1 cellular context compared by ENCODE assay signal in genomic region chr20:62923669-62924566, GRCh38.
TF ChIP-seq lines count a peak whose summit lies in the region.

No MANE protein-coding gene starts in this region.

TF ChIP-seq in HepG2, 621 proteins besides CTCF, POLR2A, EP300 and RAD21 (continued from another document and continues in another):
- TF ChIP-seq ZNF512B (CRISPR knock-in tag; IDR thresholded peaks at IDR 0.05; ENCODE audit: borderline replicate concordance) (no peak; the same call in 1 of the 2 replicates), CHD2 (IDR thresholded peaks at IDR 0.05; ENCODE audit: low read depth, low read length) (no peak), TFAP4 (IDR thresholded peaks at IDR 0.05; ENCODE audit: borderline replicate concordance, low read depth) (peak; percentile 64; the same call in 1 of the 2 replicates), THRA (CRISPR knock-in tag; IDR thresholded peaks at IDR 0.05; ENCODE audit: borderline replicate concordance) (peak; percentile 59; the same call in 1 of the 2 replicates), SP140L (CRISPR knock-in tag; IDR thresholded peaks at IDR 0.05; ENCODE audit: borderline replicate concordance) (no peak; the same call in 1 of the 2 replicates), E2F5 (CRISPR knock-in tag; conservative IDR thresholded peaks at IDR 0.05) (no peak), ZBTB14 (CRISPR knock-in tag; IDR thresholded peaks at IDR 0.05) (no peak), ZNF660 (CRISPR knock-in tag; IDR thresholded peaks at IDR 0.05; ENCODE audit: borderline replicate concordance, low read depth) (no peak), SMC3 (IDR thresholded peaks at IDR 0.05; ENCODE audit: low read length) (no peak), ZFP36L2 (CRISPR knock-in tag; IDR thresholded peaks at IDR 0.05) (no peak), XRCC5 (optimal IDR thresholded peaks at IDR 0.05; ENCODE audit: low read length) (no peak), PHF5A (CRISPR knock-in tag; IDR thresholded peaks at IDR 0.05; ENCODE audit: low read depth, unreplicated experiment) (no peak), KAT2B (IDR thresholded peaks at IDR 0.05; ENCODE audit: borderline replicate concordance, low read depth, low read length) (no peak), THAP7 (CRISPR knock-in tag; IDR thresholded peaks at IDR 0.05) (no peak), ELF4 (CRISPR knock-in tag; IDR thresholded peaks at IDR 0.05; ENCODE audit: borderline replicate concordance) (0 out of 2 replicates have a peak, but pooled peaks have one; percentile 5), KLF11 (CRISPR knock-in tag; IDR thresholded peaks at IDR 0.05) (0 out of 2 replicates have a peak, but pooled peaks have one; percentile 36), MXI1 (IDR thresholded peaks at IDR 0.05; ENCODE audit: borderline replicate concordance, low read depth, low read length) (no peak; the same call in 2 of the 3 replicates), RNF2 (conservative IDR thresholded peaks at IDR 0.05; ENCODE audit: low read depth) (no peak), GABPB1 (CRISPR knock-in tag; IDR thresholded peaks at IDR 0.05) (no peak; the same call in 1 of the 2 replicates), ZNF577 (CRISPR knock-in tag; IDR thresholded peaks at IDR 0.05; ENCODE audit: borderline replicate concordance, low read depth) (no peak), ZNF143 (CRISPR knock-in tag; IDR thresholded peaks at IDR 0.05) (no peak), ZC3H4 (CRISPR knock-in tag; IDR thresholded peaks at IDR 0.05; ENCODE audit: borderline replicate concordance) (no peak), ISX (CRISPR knock-in tag; conservative IDR thresholded peaks at IDR 0.05) (no peak), MZF1 (CRISPR knock-in tag; IDR thresholded peaks at IDR 0.05; ENCODE audit: borderline replicate concordance) (no peak), ZNF839 (CRISPR knock-in tag; IDR thresholded peaks at IDR 0.05; ENCODE audit: borderline replicate concordance) (no peak), ZNF430 (CRISPR knock-in tag; IDR thresholded peaks at IDR 0.05) (no peak), FOXM1 (CRISPR knock-in tag; IDR thresholded peaks at IDR 0.05) (no peak), ZNF121 (CRISPR knock-in tag; IDR thresholded peaks at IDR 0.05) (no peak), ZNF883 (CRISPR knock-in tag; IDR thresholded peaks at IDR 0.05; ENCODE audit: not compliant biosample characterization) (no peak), EZH2 (conservative IDR thresholded peaks at IDR 0.05; ENCODE audit: low read depth, low read length) (no peak), ZNF629 (CRISPR knock-in tag; conservative IDR thresholded peaks at IDR 0.05) (peak; percentile 46; the same call in 1 of the 2 replicates), ZNF615 (CRISPR knock-in tag; IDR thresholded peaks at IDR 0.05; ENCODE audit: borderline replicate concordance) (no peak), SP5 (CRISPR knock-in tag; IDR thresholded peaks at IDR 0.05; ENCODE audit: borderline replicate concordance, low read depth) (0 out of 2 replicates have a peak, but pooled peaks have one; percentile 12), HDAC1 (CRISPR knock-in tag; IDR thresholded peaks at IDR 0.05) (no peak; the same call in 1 of the 2 replicates), SIX1 (CRISPR knock-in tag; IDR thresholded peaks at IDR 0.05; ENCODE audit: borderline replicate concordance) (peak; percentile 78; the same call in 1 of the 2 replicates), TMF1 (CRISPR knock-in tag; IDR thresholded peaks at IDR 0.05; ENCODE audit: low read depth) (no peak; the same call in 1 of the 2 replicates), KLF6 (CRISPR knock-in tag; IDR thresholded peaks at IDR 0.05) (peak; percentile 72; the same call in 1 of the 2 replicates), RCOR2 (CRISPR knock-in tag; IDR thresholded peaks at IDR 0.05) (peak; percentile 81), TGIF2 (CRISPR knock-in tag; IDR thresholded peaks at IDR 0.05) (0 out of 2 replicates have a peak, but pooled peaks have one; percentile 4), MBD4 (IDR thresholded peaks at IDR 0.05; ENCODE audit: borderline replicate concordance, low read length) (no peak), REXO4 (CRISPR knock-in tag; IDR thresholded peaks at IDR 0.05; ENCODE audit: borderline replicate concordance) (no peak), TERF1 (CRISPR knock-in tag; IDR thresholded peaks at IDR 0.05) (no peak), MED8 (CRISPR knock-in tag; IDR thresholded peaks at IDR 0.05; ENCODE audit: insufficient replicate concordance) (no peak), SETDB1 (CRISPR knock-in tag; IDR thresholded peaks at IDR 0.05; ENCODE audit: borderline replicate concordance) (no peak), PCBP1 (IDR thresholded peaks at IDR 0.05; ENCODE audit: borderline replicate concordance, low read depth, low read length) (no peak), JUND (CRISPR knock-in tag; IDR thresholded peaks at IDR 0.05) (no peak), CBFB (CRISPR knock-in tag; IDR thresholded peaks at IDR 0.05) (no peak)
- TF ChIP-seq, protein P1, sequence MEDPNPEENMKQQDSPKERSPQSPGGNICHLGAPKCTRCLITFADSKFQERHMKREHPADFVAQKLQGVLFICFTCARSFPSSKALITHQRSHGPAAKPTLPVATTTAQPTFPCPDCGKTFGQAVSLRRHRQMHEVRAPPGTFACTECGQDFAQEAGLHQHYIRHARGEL (CRISPR knock-in tag; IDR thresholded peaks at IDR 0.05) = no peak
- TF ChIP-seq, protein P2, sequence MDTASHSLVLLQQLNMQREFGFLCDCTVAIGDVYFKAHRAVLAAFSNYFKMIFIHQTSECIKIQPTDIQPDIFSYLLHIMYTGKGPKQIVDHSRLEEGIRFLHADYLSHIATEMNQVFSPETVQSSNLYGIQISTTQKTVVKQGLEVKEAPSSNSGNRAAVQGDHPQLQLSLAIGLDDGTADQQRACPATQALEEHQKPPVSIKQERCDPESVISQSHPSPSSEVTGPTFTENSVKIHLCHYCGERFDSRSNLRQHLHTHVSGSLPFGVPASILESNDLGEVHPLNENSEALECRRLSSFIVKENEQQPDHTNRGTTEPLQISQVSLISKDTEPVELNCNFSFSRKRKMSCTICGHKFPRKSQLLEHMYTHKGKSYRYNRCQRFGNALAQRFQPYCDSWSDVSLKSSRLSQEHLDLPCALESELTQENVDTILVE (CRISPR knock-in tag; IDR thresholded peaks at IDR 0.05) = no peak
- TF ChIP-seq, protein P3, sequence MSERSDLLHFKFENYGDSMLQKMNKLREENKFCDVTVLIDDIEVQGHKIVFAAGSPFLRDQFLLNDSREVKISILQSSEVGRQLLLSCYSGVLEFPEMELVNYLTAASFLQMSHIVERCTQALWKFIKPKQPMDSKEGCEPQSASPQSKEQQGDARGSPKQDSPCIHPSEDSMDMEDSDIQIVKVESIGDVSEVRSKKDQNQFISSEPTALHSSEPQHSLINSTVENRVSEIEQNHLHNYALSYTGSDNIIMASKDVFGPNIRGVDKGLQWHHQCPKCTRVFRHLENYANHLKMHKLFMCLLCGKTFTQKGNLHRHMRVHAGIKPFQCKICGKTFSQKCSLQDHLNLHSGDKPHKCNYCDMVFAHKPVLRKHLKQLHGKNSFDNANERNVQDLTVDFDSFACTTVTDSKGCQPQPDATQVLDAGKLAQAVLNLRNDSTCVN (CRISPR knock-in tag; IDR thresholded peaks at IDR 0.05; ENCODE audit: borderline replicate concordance) = no peak
- TF ChIP-seq, protein P4, sequence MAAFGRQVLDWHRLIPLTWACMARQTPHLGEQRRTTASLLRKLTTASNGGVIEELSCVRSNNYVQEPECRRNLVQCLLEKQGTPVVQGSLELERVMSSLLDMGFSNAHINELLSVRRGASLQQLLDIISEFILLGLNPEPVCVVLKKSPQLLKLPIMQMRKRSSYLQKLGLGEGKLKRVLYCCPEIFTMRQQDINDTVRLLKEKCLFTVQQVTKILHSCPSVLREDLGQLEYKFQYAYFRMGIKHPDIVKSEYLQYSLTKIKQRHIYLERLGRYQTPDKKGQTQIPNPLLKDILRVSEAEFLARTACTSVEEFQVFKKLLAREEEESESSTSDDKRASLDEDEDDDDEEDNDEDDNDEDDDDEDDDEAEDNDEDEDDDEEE (CRISPR knock-in tag; IDR thresholded peaks at IDR 0.05) = no peak; the same call in 1 of the 2 replicates
